14 cellular contexts compared by ENCODE assay signal in the genomic region with DNA sequence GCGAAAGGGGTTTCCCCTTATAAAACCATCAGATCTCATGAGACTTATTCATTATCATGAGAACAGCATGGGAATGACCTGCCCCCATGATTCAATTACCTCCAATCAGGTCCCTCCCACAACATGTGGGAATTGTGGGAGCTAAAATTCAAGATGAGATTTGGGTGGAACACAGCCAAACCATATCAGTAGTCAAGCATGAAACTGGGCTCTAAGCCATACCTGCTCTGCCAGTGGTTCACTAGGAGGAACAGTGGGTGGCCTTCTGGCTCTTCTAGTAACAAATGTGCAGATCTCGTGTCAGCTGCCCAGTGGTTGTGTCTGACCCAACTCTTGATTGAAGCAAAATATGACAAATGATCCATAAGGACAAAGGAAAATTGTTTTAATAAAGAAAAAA. TPM values are rescaled to one million over a fixed set of nuclear protein-coding genes. Genes with fewer than 3 reads are reported as not detected.
"Had no signal": no experiment of that assay in that cellular context is flagged by ENCODE, and none has a peak within 500 bp of the region (broad histone marks: within the 10 kb centered on the region; RNA-seq: fewer than 3 reads in every experiment).

No MANE protein-coding gene starts in this region.

RNA-seq across cellular contexts. Expression of a gene that starts 34.9 kb away (rescaled TPM):
- total RNA-seq: activated CD8-positive, alpha-beta memory T cell treated with anti-CD3 and anti-CD28 coated beads for 36 hours; activated T-cell treated with anti-CD3 and anti-CD28 coated beads, Interleukin-2, amount 50 U/mL, for 72 hours; ascending aorta; cardiac septum; dermis microvascular lymphatic vessel endothelial cell; gastrocnemius medialis; heart left ventricle; liver; naive thymus-derived CD4-positive, alpha-beta T cell; osteocyte; psoas muscle; right lobe of liver; smooth muscle cell; suprapubic skin had no signal
